Comparison of ENCODE assay signal across 21 cellular contexts in genomic region chr11:75820636-75821035, GRCh38. TPM values are rescaled to one million over a fixed set of nuclear protein-coding genes. Genes with fewer than 3 reads are reported as not detected.
A peak's percentile ranks its signal among the peaks of the same experiment; 100 is the strongest.
DNase-seq lines count a peak whose midpoint lies in the region; ATAC-seq and TF ChIP-seq lines count a peak whose summit lies in the region.
"Had no signal": no experiment of that assay in that cellular context is flagged by ENCODE, and none has a peak within 500 bp of the region (broad histone marks: within the 10 kb centered on the region; RNA-seq: fewer than 3 reads in every experiment).

No MANE protein-coding gene starts in this region.

- no peaks in the 10 kb centered on the region for H3K9me3 ChIP-seq in Loucy (ENCODE audit: insufficient read depth, low read depth, low read length)
- no peaks in the 10 kb centered on the region for H3K9me3 ChIP-seq in adrenal gland (replicated peaks in 1 of 3)
- H3K9me3 ChIP-seq: suprapubic skin had no signal

- H3K27me3 ChIP-seq in Loucy (ENCODE audit: insufficient read depth, low read length, poor library complexity, severe bottlenecking) (no peaks in the 10 kb centered on the region), adrenal gland (no peaks in the 10 kb centered on the region)
- H3K27me3 ChIP-seq: suprapubic skin had no signal

- H3K9me2 ChIP-seq in Loucy (replicated peaks; ENCODE audit: low read depth, low read length): no peaks in the 10 kb centered on the region

- H3K27ac ChIP-seq in adrenal gland: peak overlapping the region in 3 of 5 donors; percentile 47 to 58 (median 48)
- H3K27ac ChIP-seq: coronary artery, suprapubic skin had no signal

- H3K36me3 ChIP-seq in Loucy (ENCODE audit: insufficient read depth, low read length) (no peaks in the 10 kb centered on the region), adrenal gland (replicated peaks in 1 of 2) (no peaks in the 10 kb centered on the region)
- H3K36me3 ChIP-seq: suprapubic skin had no signal

- 57 to 100% (median 94%) methylated on average over 2 of the region's 2 CpGs for WGBS in adrenal gland, 4 donors

- H4K20me1 ChIP-seq in Loucy (ENCODE audit: insufficient read depth, low read length, poor library complexity, severe bottlenecking): peaks cover 28% of the 10 kb centered on the region

- no peak overlapping the region for H3K9ac ChIP-seq in Loucy (ENCODE audit: low read depth, low read length, poor library complexity, severe bottlenecking)

- H2AFZ ChIP-seq in Loucy (ENCODE audit: low read length): no peak overlapping the region

- TF ChIP-seq POLR2A in adrenal gland (IDR thresholded peaks at IDR 0.05): no peak

- DNase-seq in AG10803 (ENCODE audit: low read depth) (peak; percentile 49), adrenal gland (peak; percentile 51 to 83 (median 73)), fibroblast of the aortic adventitia (ENCODE audit: low read depth) (peak; percentile 39), T1000 (lab: John Stamatoyannopoulos, UW) (no peak), NCI-H1105 treated with DMSO at 0.1 percent for 48 hours (lab: John Stamatoyannopoulos, UW) (no peak), NCI-H2196 (lab: John Stamatoyannopoulos, UW; ENCODE audit: unreplicated experiment) (no peak)
- DNase-seq: aorta; CD4-positive, CD25-positive, alpha-beta regulatory T cell; erythroblast; GOT3; hippocampal formation; kidney glomerular epithelial cell; midbrain; NCI-H2107; NCI-H526 treated with DMSO at 0.1 percent for 48 hours; right cardiac atrium had no signal

- H3K4me1 ChIP-seq in Loucy (ENCODE audit: insufficient read depth, low read length, poor library complexity, severe bottlenecking) (peaks cover 33% of the 10 kb centered on the region), adrenal gland (replicated peaks in 1 of 2) (peaks cover 24 to 54% of the 10 kb centered on the region in 2 donors)

- ATAC-seq in GM21515 (IDR thresholded peaks at IDR 0.05; ENCODE audit: unreplicated experiment): no peak
- ATAC-seq: Panc1, right cardiac atrium had no signal

- intact Hi-C loops in adrenal gland (cut with DNase I): no loop called here

- no peaks in the 10 kb centered on the region for H3F3A ChIP-seq in Loucy (ENCODE audit: low read depth)

- H3K4me3 ChIP-seq in AG10803 (ENCODE audit: low read length): no peak overlapping the region
- no peak overlapping the region for H3K4me3 ChIP-seq in Loucy (ENCODE audit: low read length, poor library complexity, severe bottlenecking)
- H3K4me3 ChIP-seq in adrenal gland: no peak overlapping the region
- H3K4me3 ChIP-seq in fibroblast of the aortic adventitia (ENCODE audit: low read depth, low read length): no peak overlapping the region
- H3K4me3 ChIP-seq: coronary artery, suprapubic skin had no signal

- H3K79me2 ChIP-seq in Loucy (ENCODE audit: insufficient read depth, low read length): peaks cover 88% of the 10 kb centered on the region

- TF ChIP-seq CTCF in AG10803 (conservative IDR thresholded peaks at IDR 0.05; ENCODE audit: low read length): no peak
- no peak for TF ChIP-seq CTCF in Loucy (conservative IDR thresholded peaks at IDR 0.05; ENCODE audit: low read length)
- no peak for TF ChIP-seq CTCF in adrenal gland (IDR thresholded peaks at IDR 0.05)
- TF ChIP-seq CTCF in fibroblast of the aortic adventitia (IDR thresholded peaks at IDR 0.05; ENCODE audit: insufficient read depth, low read length): no peak

- H3K4me2 ChIP-seq in Loucy (ENCODE audit: low read depth, low read length, poor library complexity, severe bottlenecking): peak overlapping the region; percentile 10

RNA-seq across cellular contexts. Expression of gene UVRAG, which starts 5.6 kb away (rescaled TPM):
- total RNA-seq in adrenal gland (10 to 100 TPM; 16.5 to 38.5 (median 31.1) TPM), fibroblast of the aortic adventitia (ENCODE audit: low replicate concordance) (21.6 and 53.6 TPM in 2 replicates)
- polyA plus RNA-seq in adrenal gland: 10 to 100 TPM; 10.9 to 27.0 (median 12.9) TPM

RNA-seq across cellular contexts. Expression of gene DGAT2, which starts 52.1 kb away (rescaled TPM):
- total RNA-seq in adrenal gland: 10 to 100 TPM in 3 of 8 donors, 1 to 10 TPM in 5; 2.1 to 24.0 (median 7.5) TPM
- polyA plus RNA-seq in adrenal gland: 10 to 100 TPM in 1 of 3 donors, 1 to 10 TPM in 2; 2.6 to 79.2 (median 4.0) TPM
- total RNA-seq in fibroblast of the aortic adventitia (ENCODE audit: low replicate concordance): 0.16 and 13.4 TPM in 2 replicates

Comparison
In these comparisons a context has a peak if more than half of its experiments do, and no peak if none do; other contexts are left out.
1. DNase-seq: peak in AG10803 (single experiment), adrenal gland (7 of 7) and fibroblast of the aortic adventitia (single experiment); none in T1000 (single experiment), NCI-H1105 treated with DMSO at 0.1 percent for 48 hours (single experiment) and NCI-H2196 (single experiment).